8 cellular contexts compared by ENCODE assay signal in genomic region chr1:18820791-18821641, GRCh38. TPM values are rescaled to one million over a fixed set of nuclear protein-coding genes. Genes with fewer than 3 reads are reported as not detected.
DNase-seq lines count a peak whose midpoint lies in the region; ATAC-seq and TF ChIP-seq lines count a peak whose summit lies in the region.

No MANE protein-coding gene starts in this region.

- H3K4me3 ChIP-seq in parathyroid adenoma (ENCODE audit: low read depth, low read length) (no peak overlapping the region), upper lobe of left lung (no peak overlapping the region)

- no peak for TF ChIP-seq EP300 in upper lobe of left lung (IDR thresholded peaks at IDR 0.05)

- no peaks in the 10 kb centered on the region for H3K4me1 ChIP-seq in parathyroid adenoma
- no peaks in the 10 kb centered on the region for H3K4me1 ChIP-seq in upper lobe of left lung

- no peaks in the 10 kb centered on the region for H3K79me2 ChIP-seq in parathyroid adenoma

- DNase-seq in DMS114 treated with DMSO at 0.1 percent for 48 hours (lab: John Stamatoyannopoulos, UW; ENCODE audit: unreplicated experiment) (peak; percentile 24), Kasumi-1 (lab: John Stamatoyannopoulos, UW) (peak; percentile 16 to 31), SHP77 treated with DMSO at 0.1 percent for 48 hours (lab: John Stamatoyannopoulos, UW) (peak; percentile 4), glomerular endothelial cell (ENCODE audit: extremely low read depth, low read depth, low spot score) (peak; percentile 16), upper lobe of left lung (peak; percentile 72 to 79)
- DNase-seq in activated naive CD4-positive, alpha-beta T cell treated with Interleukin-2 at 50 U/mL for 16 hours, result peak; percentile 49

- no peak overlapping the region for H3K4me2 ChIP-seq in parathyroid adenoma (ENCODE audit: low read length)

- H3K9ac ChIP-seq in parathyroid adenoma, result no peak overlapping the region

- H3K27me3 ChIP-seq in parathyroid adenoma (ENCODE audit: control insufficient read depth, insufficient read depth, low read length) (no peaks in the 10 kb centered on the region), upper lobe of left lung (peaks cover 0 to 2% (median 0%) of the 10 kb centered on the region in 4 donors)

- H3K36me3 ChIP-seq in parathyroid adenoma (ENCODE audit: control insufficient read depth, insufficient read depth, low read length), result no peaks in the 10 kb centered on the region
- no peaks in the 10 kb centered on the region for H3K36me3 ChIP-seq in upper lobe of left lung

- H3K27ac ChIP-seq in parathyroid adenoma, result no peak overlapping the region
- no peak overlapping the region for H3K27ac ChIP-seq in upper lobe of left lung

- peak; percentile 81 to 85 for ATAC-seq in upper lobe of left lung (ENCODE audit: low FRiP score in 2 of 2)
- no peak for ATAC-seq in HG02588 (IDR thresholded peaks at IDR 0.05; ENCODE audit: unreplicated experiment)

- H3K9me3 ChIP-seq in parathyroid adenoma (ENCODE audit: control insufficient read depth, low read length) (no peaks in the 10 kb centered on the region), upper lobe of left lung (no peaks in the 10 kb centered on the region)

- WGBS in upper lobe of left lung, 2 donors, result 51 to 72% methylated on average over 14 to 20 of the region's 22 CpGs

- TF ChIP-seq CTCF in parathyroid adenoma (IDR thresholded peaks at IDR 0.05) (peak; percentile 55), upper lobe of left lung (IDR thresholded peaks at IDR 0.05) (peak; percentile 64 to 90 (median 84))

- no peak for TF ChIP-seq POLR2A in upper lobe of left lung (IDR thresholded peaks at IDR 0.05)

- H2AFZ ChIP-seq in parathyroid adenoma, result no peak overlapping the region

RNA-seq across cellular contexts. Expression of gene TAS1R2, which starts 38.4 kb away (rescaled TPM):
- not detected in 2 replicates for total RNA-seq in glomerular endothelial cell
- not detected for total RNA-seq in upper lobe of left lung

Comparison
In these comparisons a context has a peak if more than half of its experiments do, and no peak if none do; other contexts are left out.
1. DNase-seq: peak in every context shown above with its lines; median percentile 76 in upper lobe of left lung; 49 in activated naive CD4-positive, alpha-beta T cell treated with Interleukin-2 at 50 U/mL for 16 hours; 24 in DMS114 treated with DMSO at 0.1 percent for 48 hours; 24 in Kasumi-1; 16 in glomerular endothelial cell; 4 in SHP77 treated with DMSO at 0.1 percent for 48 hours.